In genomic region chr12:18581232-18581962, GRCh38 we compare ENCODE assay signal across 19 cellular contexts.
A peak's percentile ranks its signal among the peaks of the same experiment; 100 is the strongest.
DNase-seq lines count a peak whose midpoint lies in the region; ATAC-seq, FAIRE-seq and TF ChIP-seq lines count a peak whose summit lies in the region.
"Had no signal": no experiment of that assay in that cellular context is flagged by ENCODE, and none has a peak within 500 bp of the region (broad histone marks: within the 10 kb centered on the region; RNA-seq: fewer than 3 reads in every experiment).

No MANE protein-coding gene starts in this region.

- no peak overlapping the region for H3K4me3 ChIP-seq in AG04449 (ENCODE audit: low read depth, low read length)
- no peak overlapping the region for H3K4me3 ChIP-seq in choroid plexus epithelial cell (ENCODE audit: low read depth, low read length)
- H3K4me3 ChIP-seq in fibroblast of pulmonary artery (replicated peaks; ENCODE audit: low read depth, low read length): no peak overlapping the region
- H3K4me3 ChIP-seq: GM23248 had no signal

- TF ChIP-seq POLR2A in GM12892 (IDR thresholded peaks at IDR 0.05; ENCODE audit: low read depth, low read length): no peak

- POLR2A ChIA-PET in AG04449 (lab: Yijun Ruan, JAX): no interaction called here
- POLR2A ChIA-PET in activated CD4-positive, alpha-beta memory T cell treated with anti-CD3 and anti-CD28 coated beads, Interleukin-2, amount 10 ng/mL, durations not matched to agents 7 days and 5 days (lab: Charles Lee): no interaction called here

- ATAC-seq in SK-N-SH treated with all-trans-retinoic acid at 6 μM for 48 hours: no peak
- ATAC-seq: CD8-positive, alpha-beta T cell had no signal

- H3K27ac Mint-ChIP-seq in activated CD4-positive, alpha-beta memory T cell treated with anti-CD3 and anti-CD28 coated beads, Interleukin-2, amount 10 ng/mL, durations not matched to agents 7 days and 5 days: no peak overlapping the region
- H3K27ac Mint-ChIP-seq: CD14-positive monocyte; CD8-positive, alpha-beta T cell; IgD-negative memory B cell had no signal

- H3K36me3 Mint-ChIP-seq in activated CD4-positive, alpha-beta memory T cell treated with anti-CD3 and anti-CD28 coated beads, Interleukin-2, amount 10 ng/mL, durations not matched to agents 7 days and 5 days (ENCODE audit: low read depth): no peaks in the 10 kb centered on the region
- H3K36me3 Mint-ChIP-seq: CD14-positive monocyte; CD8-positive, alpha-beta T cell; IgD-negative memory B cell had no signal

- no peaks in the 10 kb centered on the region for H3K4me1 Mint-ChIP-seq in activated CD4-positive, alpha-beta memory T cell treated with anti-CD3 and anti-CD28 coated beads, Interleukin-2, amount 10 ng/mL, durations not matched to agents 7 days and 5 days
- H3K4me1 Mint-ChIP-seq: CD14-positive monocyte, IgD-negative memory B cell had no signal

- DNase-seq in AG04449 (ENCODE audit: low read depth, low spot score) (peak; percentile 17), HCEC 1CT (peak; percentile 69), choroid plexus epithelial cell (ENCODE audit: low read depth) (peak; percentile 30), fibroblast of pulmonary artery (ENCODE audit: low read depth) (peak; percentile 1), islet precursor cell (no peak), GM12892 (ENCODE audit: insufficient read length) (no peak)
- DNase-seq in activated CD4-positive, alpha-beta memory T cell treated with anti-CD3 and anti-CD28 coated beads, Interleukin-2, amount 10 ng/mL, durations not matched to agents 7 days and 5 days: no peak
- DNase-seq: CD8-positive, alpha-beta T cell; COR-L47; DMS153; DMS79 treated with DMSO at 0.1 percent for 48 hours; GM23248 had no signal

- no peak for FAIRE-seq in GM12892 (lab: Jason Lieb, UNC)
- FAIRE-seq: A204.1, D721Med, GM18507, H54 had no signal

- no peaks in the 10 kb centered on the region for H3K27me3 Mint-ChIP-seq in activated CD4-positive, alpha-beta memory T cell treated with anti-CD3 and anti-CD28 coated beads, Interleukin-2, amount 10 ng/mL, durations not matched to agents 7 days and 5 days
- H3K27me3 Mint-ChIP-seq: IgD-negative memory B cell had no signal

- CTCF ChIA-PET in AG04449 (lab: Yijun Ruan, JAX): interaction anchor here (0.8 kb wide), 1 partner anchor 10 kb away, joined by 3 read pairs; no protein-coding TSS in a partner anchor
- CTCF ChIA-PET in activated CD4-positive, alpha-beta memory T cell treated with anti-CD3 and anti-CD28 coated beads, Interleukin-2, amount 10 ng/mL, durations not matched to agents 7 days and 5 days (lab: Charles Lee): no interaction called here

- H3K4me3 Mint-ChIP-seq in activated CD4-positive, alpha-beta memory T cell treated with anti-CD3 and anti-CD28 coated beads, Interleukin-2, amount 10 ng/mL, durations not matched to agents 7 days and 5 days: no peak overlapping the region
- H3K4me3 Mint-ChIP-seq: CD14-positive monocyte; CD8-positive, alpha-beta T cell; IgD-negative memory B cell had no signal

- TF ChIP-seq CTCF in AG04449 (IDR thresholded peaks at IDR 0.05; ENCODE audit: insufficient read depth, low read length, missing control alignments): no peak
- no peak for TF ChIP-seq CTCF in choroid plexus epithelial cell (conservative IDR thresholded peaks at IDR 0.05; ENCODE audit: low read depth, low read length)
- no peak for TF ChIP-seq CTCF in fibroblast of pulmonary artery (IDR thresholded peaks at IDR 0.05; ENCODE audit: low read length, missing control alignments)

- H3K9me3 Mint-ChIP-seq in activated CD4-positive, alpha-beta memory T cell treated with anti-CD3 and anti-CD28 coated beads, Interleukin-2, amount 10 ng/mL, durations not matched to agents 7 days and 5 days: no peaks in the 10 kb centered on the region

TF ChIP-seq in SK-N-SH treated with all-trans-retinoic acid at 6 μM for 48 hours, 23 proteins besides CTCF, POLR2A, EP300 and RAD21:
- TF ChIP-seq ZFP3 (CRISPR knock-in tag; IDR thresholded peaks at IDR 0.05) (no peak), TOX (CRISPR knock-in tag; IDR thresholded peaks at IDR 0.05; ENCODE audit: borderline replicate concordance) (no peak), CSRNP3 (CRISPR knock-in tag; IDR thresholded peaks at IDR 0.05) (no peak), SNAI2 (CRISPR knock-in tag; IDR thresholded peaks at IDR 0.05) (no peak), POU6F1 (CRISPR knock-in tag; IDR thresholded peaks at IDR 0.05; ENCODE audit: borderline replicate concordance, low read depth) (no peak), OSR1 (CRISPR knock-in tag; IDR thresholded peaks at IDR 0.05) (no peak), TSHZ2 (CRISPR knock-in tag; IDR thresholded peaks at IDR 0.05) (no peak), CREB5 (CRISPR knock-in tag; IDR thresholded peaks at IDR 0.05; ENCODE audit: low read depth) (no peak), ZNF8 (CRISPR knock-in tag; IDR thresholded peaks at IDR 0.05) (no peak), ZNF70 (CRISPR knock-in tag; IDR thresholded peaks at IDR 0.05) (no peak)

Comparison
In these comparisons a context has a peak if more than half of its experiments do, and no peak if none do; other contexts are left out.
1. DNase-seq: peak in AG04449 (single experiment), HCEC 1CT (single experiment), choroid plexus epithelial cell (single experiment) and fibroblast of pulmonary artery (single experiment); none in islet precursor cell (single experiment), activated CD4-positive, alpha-beta memory T cell treated with anti-CD3 and anti-CD28 coated beads, Interleukin-2, amount 10 ng/mL, durations not matched to agents 7 days and 5 days (single experiment) and GM12892 (single experiment).